ENCODE assay signal across 10 cellular contexts in the genomic region with DNA sequence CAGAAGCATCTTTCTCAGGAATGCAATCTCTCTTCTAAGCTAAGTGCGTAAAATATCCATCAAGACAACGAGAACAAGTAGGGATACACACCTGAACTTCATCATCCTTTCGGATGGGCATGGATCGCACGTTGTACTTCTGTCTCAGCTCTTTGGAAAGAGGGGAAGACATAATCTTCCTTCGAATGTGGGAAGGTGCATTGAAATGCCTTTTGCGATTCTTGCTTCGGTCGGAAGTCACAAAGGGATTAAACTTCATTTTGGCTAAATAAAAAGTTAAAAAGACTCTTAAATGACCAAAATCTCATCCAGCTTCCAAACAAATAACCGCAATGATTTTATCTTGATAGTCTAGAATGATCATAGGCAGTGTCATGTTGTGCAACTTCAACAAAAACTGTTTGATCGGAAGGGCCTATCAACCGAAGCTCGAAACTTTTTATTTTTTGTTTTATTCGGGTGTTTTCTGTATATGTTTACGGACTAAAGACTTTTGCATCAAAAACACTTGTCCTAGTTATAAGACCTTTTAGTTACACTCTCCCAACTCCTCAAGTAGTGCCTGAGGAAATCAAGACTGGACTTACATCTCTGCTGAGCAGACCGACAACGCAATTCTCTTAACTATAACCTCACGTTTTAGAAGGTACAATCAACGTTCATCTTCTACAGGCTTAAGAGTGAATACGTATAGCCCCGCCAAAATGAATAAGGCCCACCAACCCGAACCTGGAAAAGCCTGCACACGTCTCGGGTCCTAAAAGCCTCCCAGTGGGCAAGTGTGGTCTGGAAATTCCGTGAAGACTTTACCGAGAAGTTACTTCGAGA. TPM values are rescaled to one million over a fixed set of nuclear protein-coding genes. Genes with fewer than 3 reads are reported as not detected.
A peak's percentile ranks its signal among the peaks of the same experiment; 100 is the strongest.
DNase-seq lines count a peak whose midpoint lies in the region; ATAC-seq and TF ChIP-seq lines count a peak whose summit lies in the region.
"Had no signal": no experiment of that assay in that cellular context is flagged by ENCODE, and none has a peak within 500 bp of the region (broad histone marks: within the 10 kb centered on the region; RNA-seq: fewer than 3 reads in every experiment).

No MANE protein-coding gene starts in this region.

- peaks cover 21% of the 10 kb centered on the region for H3K4me1 ChIP-seq in smooth muscle cell (ENCODE audit: low read depth)

- H3K36me3 Mint-ChIP-seq in T-helper 2 cell treated with Interferon-gamma antibody and Interleukin-4, amounts not matched to agents 5 μg/mL and 100 μg/mL, for 36 hours (ENCODE audit: low read depth): peaks cover 54% of the 10 kb centered on the region

- in situ Hi-C loops in KBM-7 (cut with MboI; ENCODE audit: low pct_unique_long_range_greater_than_20kb, low sequenced_read_pairs): no loop called here

- no peaks in the 10 kb centered on the region for H3K27me3 ChIP-seq in smooth muscle cell (ENCODE audit: low read depth)

- peak overlapping the region; percentile 66 for H3K4me3 ChIP-seq in smooth muscle cell

- peaks cover 46% of the 10 kb centered on the region for H4K20me1 ChIP-seq in smooth muscle cell (ENCODE audit: low read depth)

- H3F3A ChIP-seq in smooth muscle cell (ENCODE audit: low read depth): peaks cover 51% of the 10 kb centered on the region

- peak overlapping the region; percentile 89 for H3K27ac Mint-ChIP-seq in T-helper 2 cell treated with Interferon-gamma antibody and Interleukin-4, amounts not matched to agents 5 μg/mL and 100 μg/mL, for 36 hours

- DNase-seq in NCI-H748 (lab: John Stamatoyannopoulos, UW; ENCODE audit: unreplicated experiment): peak; percentile 65
- no peak for DNase-seq in NCI-H748 treated with DMSO at 0.1 percent for 48 hours (lab: John Stamatoyannopoulos, UW)
- DNase-seq in T-helper 2 cell treated with Interferon-gamma antibody and Interleukin-4, amounts not matched to agents 5 μg/mL and 100 μg/mL, for 36 hours (ENCODE audit: low spot score): no peak
- DNase-seq in glomerular visceral epithelial cell (ENCODE audit: extremely low spot score): peak; percentile 24
- no peak for DNase-seq in smooth muscle cell (lab: John Stamatoyannopoulos, UW; ENCODE audit: unreplicated experiment)
- DNase-seq in NCI-H2081 (lab: John Stamatoyannopoulos, UW): no peak
- DNase-seq in KBM-7: no peak

- peak overlapping the region; percentile 56 for H2AFZ ChIP-seq in smooth muscle cell (ENCODE audit: low read depth)

- H3K4me1 Mint-ChIP-seq in T-helper 2 cell treated with Interferon-gamma antibody and Interleukin-4, amounts not matched to agents 5 μg/mL and 100 μg/mL, for 36 hours (ENCODE audit: low read depth): peaks cover 47% of the 10 kb centered on the region

- H3K27ac ChIP-seq in smooth muscle cell (ENCODE audit: low read depth): peak overlapping the region; percentile 73

- no peak for ATAC-seq in HG03378 (IDR thresholded peaks at IDR 0.05; ENCODE audit: unreplicated experiment)

- peak overlapping the region; percentile 98 for H3K4me2 ChIP-seq in smooth muscle cell

- peaks cover 45% of the 10 kb centered on the region for H3K79me2 ChIP-seq in smooth muscle cell (ENCODE audit: low read depth)

- no peak for TF ChIP-seq CTCF in smooth muscle cell (IDR thresholded peaks at IDR 0.05; ENCODE audit: borderline replicate concordance, insufficient read depth, poor library complexity, severe bottlenecking)

- H3K9ac ChIP-seq in smooth muscle cell (ENCODE audit: low read depth): peak overlapping the region; percentile 90

- 13% methylated on average over 27 of the region's 27 CpGs for WGBS in smooth muscle cell (ENCODE audit: low lambda C conversion rate)

- H3K27me3 Mint-ChIP-seq in T-helper 2 cell treated with Interferon-gamma antibody and Interleukin-4, amounts not matched to agents 5 μg/mL and 100 μg/mL, for 36 hours (ENCODE audit: low read depth): no peaks in the 10 kb centered on the region

- H3K9me3 Mint-ChIP-seq in T-helper 2 cell treated with Interferon-gamma antibody and Interleukin-4, amounts not matched to agents 5 μg/mL and 100 μg/mL, for 36 hours: no peaks in the 10 kb centered on the region

- H3K9me3 ChIP-seq in smooth muscle cell (replicated peaks; ENCODE audit: low read depth): no peaks in the 10 kb centered on the region

- peak overlapping the region; percentile 89 for H3K4me3 Mint-ChIP-seq in T-helper 2 cell treated with Interferon-gamma antibody and Interleukin-4, amounts not matched to agents 5 μg/mL and 100 μg/mL, for 36 hours

- H3K36me3 ChIP-seq in smooth muscle cell (ENCODE audit: low read depth): no peaks in the 10 kb centered on the region

RNA-seq across cellular contexts. Expression of a gene that starts 0.7 kb away (rescaled TPM):
- 3,019 and 3,533 TPM in 2 replicates for total RNA-seq in smooth muscle cell
- polyA plus RNA-seq in smooth muscle cell: 367 and 426 TPM in 2 replicates

RNA-seq across cellular contexts. Expression of a gene that starts 15.4 kb away (rescaled TPM):
- 0.54 and 1.6 TPM in 2 replicates for total RNA-seq in smooth muscle cell
- 0.32 and 0.49 TPM in 2 replicates for polyA plus RNA-seq in smooth muscle cell
- total RNA-seq: Daoy had no signal

RNA-seq across cellular contexts. Expression of a gene that starts 42.6 kb away (rescaled TPM):
- total RNA-seq in smooth muscle cell: not detected in 2 replicates
- not detected in 2 replicates for polyA plus RNA-seq in smooth muscle cell
- total RNA-seq: Daoy had no signal
- polyA plus RNA-seq: adipose tissue had no signal

RNA-seq across cellular contexts. Expression of a gene that starts 53.4 kb away (rescaled TPM):
- total RNA-seq in smooth muscle cell: 103 and 111 TPM in 2 replicates
- polyA plus RNA-seq in smooth muscle cell: 82.0 and 82.6 TPM in 2 replicates

Comparison
In these comparisons a context has a peak if more than half of its experiments do, and no peak if none do; other contexts are left out.
1. DNase-seq: peak in NCI-H748 (single experiment) and glomerular visceral epithelial cell (single experiment); none in NCI-H748 treated with DMSO at 0.1 percent for 48 hours (single experiment), T-helper 2 cell treated with Interferon-gamma antibody and Interleukin-4, amounts not matched to agents 5 μg/mL and 100 μg/mL, for 36 hours (single experiment), smooth muscle cell (single experiment), NCI-H2081 (0 of 2) and KBM-7 (single experiment).